ENCODE assay signal across 12 cellular contexts in genomic region chr5:58156977-58157701, GRCh38.
DNase-seq lines count a peak whose midpoint lies in the region; ATAC-seq, FAIRE-seq and TF ChIP-seq lines count a peak whose summit lies in the region.
"Had no signal": no experiment of that assay in that cellular context is flagged by ENCODE, and none has a peak within 500 bp of the region (broad histone marks: within the 10 kb centered on the region; RNA-seq: fewer than 3 reads in every experiment).

No MANE protein-coding gene starts in this region.

- no peak overlapping the region for H3K4ac ChIP-seq in IMR-90 (ENCODE audit: low read depth, low read length)
- H3K4ac ChIP-seq in H1 (replicated peaks; ENCODE audit: insufficient read length, low read depth, low read length), result no peak overlapping the region

- H2BK20ac ChIP-seq in IMR-90 (ENCODE audit: low read depth, low read length), result no peak overlapping the region
- H2BK20ac ChIP-seq in H1 (ENCODE audit: low read length), result no peak overlapping the region

- no peak overlapping the region for H2BK15ac ChIP-seq in IMR-90 (ENCODE audit: low read depth, low read length)
- H2BK15ac ChIP-seq in H1 (ENCODE audit: low read length), result no peak overlapping the region

- no peak for TF ChIP-seq POLR2A in IMR-90 (IDR thresholded peaks at IDR 0.05; ENCODE audit: low read depth, low read length)
- TF ChIP-seq POLR2A in H1 (IDR thresholded peaks at IDR 0.05; ENCODE audit: control extremely low read depth in 1 of 2, low read depth in 2 of 2, low read length in 2 of 2), result no peak

- H3K9ac ChIP-seq in IMR-90 (ENCODE audit: low read depth, low read length), result no peak overlapping the region
- H3K9ac ChIP-seq in H1 (replicated peaks in 1 of 4; ENCODE audit: extremely low read depth in 1 of 4, low read depth in 3 of 4, low read length in 3 of 4), result no peak overlapping the region

- H4K20me1 ChIP-seq in IMR-90 (ENCODE audit: insufficient read depth, low read length), result no peaks in the 10 kb centered on the region
- H4K20me1 ChIP-seq in H1 (replicated peaks in 1 of 2; ENCODE audit: control insufficient read depth in 1 of 2, insufficient read depth in 2 of 2, low read length in 2 of 2), result no peaks in the 10 kb centered on the region

- CTCF ChIA-PET in IMR-90 (lab: Yijun Ruan, JAX), result interaction anchor here (0.7 kb wide), 1 partner anchor 24 kb away, joined by 3 read pairs; no protein-coding TSS in a partner anchor
- CTCF ChIA-PET in H1 (lab: Charles Lee; ENCODE audit: partially characterized antibody), result interaction anchor here (0.8 to 1.4 kb wide), 2 partner anchors 341 to 378 kb away, joined by 3 read pairs; no protein-coding TSS in a partner anchor

- FAIRE-seq in H1 (lab: Jason Lieb, UNC), result no peak
- FAIRE-seq: islet of Langerhans had no signal

- H2BK12ac ChIP-seq in H1 (ENCODE audit: low read depth, low read length), result no peak overlapping the region

- no peak for TF ChIP-seq EP300 in H1 (IDR thresholded peaks at IDR 0.05; ENCODE audit: borderline replicate concordance in 1 of 2, low read depth in 2 of 2, low read length in 2 of 2)

- H2AK9ac ChIP-seq in IMR-90 (replicated peaks; ENCODE audit: low read depth, low read length, poor library complexity), result no peak overlapping the region

- H3K23ac ChIP-seq in IMR-90 (ENCODE audit: low read depth, low read length) (no peak overlapping the region), H1 (ENCODE audit: insufficient read length) (no peak overlapping the region)

- H3K9me3 ChIP-seq in IMR-90 (ENCODE audit: control insufficient read depth, insufficient read depth, low read length), result peaks cover 3% of the 10 kb centered on the region; the same call in 1 of the 2 replicates
- no peaks in the 10 kb centered on the region for H3K9me3 ChIP-seq in H1 (ENCODE audit: insufficient read depth in 2 of 2, low read depth in 1 of 2, low read length in 1 of 2)
- H3K9me3 ChIP-seq: breast epithelium, testis had no signal

- dilution Hi-C loops in IMR-90 (cut with HindIII; ENCODE audit: low sequenced_read_pairs, unreplicated experiment), result no loop called here

- no peak overlapping the region for H3K18ac ChIP-seq in IMR-90 (ENCODE audit: low read depth, low read length)
- H3K18ac ChIP-seq in H1 (ENCODE audit: extremely low read depth, low read length), result no peak overlapping the region

- no TSS peak for BruUV-seq in IMR-90 (replicated peaks; lab: Mats Ljungman, UMichigan)

- H4K8ac ChIP-seq in IMR-90 (ENCODE audit: low read depth in 2 of 2, low read length in 2 of 2), result no peak overlapping the region
- no peak overlapping the region for H4K8ac ChIP-seq in H1 (ENCODE audit: extremely low read depth, insufficient read depth, low read length)

- H3K4me3 ChIP-seq in IMR-90 (ENCODE audit: insufficient read depth, low read depth, low read length) (no peak overlapping the region), H1 (ENCODE audit: extremely low read depth in 1 of 4, insufficient read depth in 2 of 4, low read depth in 3 of 4, low read length in 4 of 4) (no peak overlapping the region)
- H3K4me3 ChIP-seq: breast epithelium, testis had no signal

- H3K36me3 ChIP-seq in IMR-90 (ENCODE audit: control insufficient read depth, insufficient read depth, low read length) (no peaks in the 10 kb centered on the region), H1 (ENCODE audit: control insufficient read depth in 2 of 4, insufficient read depth in 4 of 4, low read length in 3 of 4) (no peaks in the 10 kb centered on the region)
- H3K36me3 ChIP-seq: breast epithelium had no signal

- H3K56ac ChIP-seq in IMR-90 (ENCODE audit: extremely low read depth, insufficient read depth, low read length) (no peak overlapping the region), H1 (replicated peaks; ENCODE audit: insufficient read length, low read depth, low read length) (no peak overlapping the region)

- no peak for TF ChIP-seq RAD21 in IMR-90 (IDR thresholded peaks at IDR 0.05; ENCODE audit: low read length)
- no peak for TF ChIP-seq RAD21 in H1 (IDR thresholded peaks at IDR 0.05 in 1 of 2, conservative IDR thresholded peaks at IDR 0.05 in 1 of 2; ENCODE audit: low read depth in 2 of 2, low read length in 2 of 2)

- H3K4me1 ChIP-seq in IMR-90 (ENCODE audit: control insufficient read depth, insufficient read depth, low read length), result no peaks in the 10 kb centered on the region
- H3K4me1 ChIP-seq in H1 (replicated peaks in 1 of 4; ENCODE audit: control insufficient read depth in 3 of 4, insufficient read depth in 4 of 4, low read length in 3 of 4), result no peaks in the 10 kb centered on the region
- H3K4me1 ChIP-seq: breast epithelium had no signal

- WGBS in IMR-90 (ENCODE audit: extremely low coverage in 2 of 2, insufficient read length in 1 of 2), 2 experiments, result no CpG with 5 or more reads among the region's 8 CpGs
- WGBS in H1 (ENCODE audit: extremely low coverage in 1 of 2, insufficient coverage in 1 of 2, insufficient read length in 1 of 2, insufficient replicate concordance in 2 of 2, low coverage in 1 of 2, low lambda C conversion rate in 2 of 2, missing lambda C conversion rate in 1 of 2), 2 experiments, result 88% methylated on average over 8 of the region's 8 CpGs; no CpG with 5 or more reads in 1 of the 2 experiments

- no peak overlapping the region for H2AK5ac ChIP-seq in IMR-90 (ENCODE audit: low read depth, low read length)
- H2AK5ac ChIP-seq in H1 (ENCODE audit: low read depth, low read length), result no peak overlapping the region

- H3K27me3 ChIP-seq in IMR-90 (ENCODE audit: control insufficient read depth, insufficient read depth, low read length) (no peaks in the 10 kb centered on the region; the same call in 1 of the 2 replicates), H1 (replicated peaks in 1 of 4; ENCODE audit: control insufficient read depth in 3 of 4, extremely low read depth in 1 of 4, insufficient read depth in 3 of 4, low read length in 3 of 4) (no peaks in the 10 kb centered on the region)
- H3K27me3 ChIP-seq: breast epithelium, testis had no signal

- H3K9me1 ChIP-seq in IMR-90 (ENCODE audit: insufficient read depth, low read length), result no peaks in the 10 kb centered on the region

- H3K4me2 ChIP-seq in IMR-90 (ENCODE audit: low read depth, low read length) (no peak overlapping the region), H1 (ENCODE audit: insufficient read depth in 1 of 2, low read depth in 2 of 2, low read length in 2 of 2) (no peak overlapping the region)

- H3K14ac ChIP-seq in IMR-90 (replicated peaks; ENCODE audit: low read depth, low read length) (no peak overlapping the region), H1 (ENCODE audit: insufficient read length) (no peak overlapping the region)

- ATAC-seq in GM19351 (IDR thresholded peaks at IDR 0.05; ENCODE audit: unreplicated experiment) (peak; percentile 84), IMR-90 (ENCODE audit: low read depth) (no peak), GM21423 (IDR thresholded peaks at IDR 0.05; ENCODE audit: unreplicated experiment) (no peak)

- intact Hi-C loops in IMR-90 (cut with micrococcal nuclease) (no loop called here), posterior cingulate gyrus (cut with DNase I) (no loop called here)

- in situ Hi-C loops in IMR-90 (cut with MboI; ENCODE audit: low sequenced_read_pairs), result loop anchor here (25.0 kb wide), 1 partner anchor 870 kb away; no protein-coding TSS in a partner anchor

- H3K79me1 ChIP-seq in IMR-90 (ENCODE audit: low read depth in 1 of 2, low read length in 2 of 2), result no peaks in the 10 kb centered on the region
- no peaks in the 10 kb centered on the region for H3K79me1 ChIP-seq in H1 (ENCODE audit: low read depth, low read length)

- H2BK5ac ChIP-seq in IMR-90 (ENCODE audit: low read depth, low read length, poor library complexity, severe bottlenecking) (no peak overlapping the region), H1 (ENCODE audit: low read depth, low read length) (no peak overlapping the region)

- no peak overlapping the region for H4K5ac ChIP-seq in IMR-90 (ENCODE audit: low read depth, low read length)
- H4K5ac ChIP-seq in H1 (ENCODE audit: insufficient read length, low read depth, low read length), result no peak overlapping the region

- H2BK120ac ChIP-seq in IMR-90 (ENCODE audit: low read depth, low read length) (no peak overlapping the region), H1 (replicated peaks; ENCODE audit: low read depth, low read length) (no peak overlapping the region)

- POLR2A ChIA-PET in IMR-90 (lab: Charles Lee; ENCODE audit: unreplicated experiment) (no interaction called here), H1 (lab: Charles Lee; ENCODE audit: partially characterized antibody) (no interaction called here)

- H3K79me2 ChIP-seq in H1 (ENCODE audit: control insufficient read depth in 1 of 2, insufficient read depth in 2 of 2, low read length in 2 of 2), result no peaks in the 10 kb centered on the region

- H2AFZ ChIP-seq in IMR-90 (replicated peaks; ENCODE audit: low read length, poor library complexity), result no peak overlapping the region
- peak overlapping the region; percentile 13; the same call in 1 of the 2 replicates for H2AFZ ChIP-seq in H1 (ENCODE audit: low read length)

- DNase-seq in IMR-90 (peak; percentile 53), H1 (ENCODE audit: low read depth in 1 of 2, low spot score in 2 of 2) (no peak), posterior cingulate gyrus (peak in 8 of 10 donors; percentile 45 to 94 (median 70)), T-helper 1 cell (no peak), hippocampal formation (lab: John Stamatoyannopoulos, UW) (no peak)
- no peak for DNase-seq in stimulated activated CD4-positive, alpha-beta T cell treated with anti-CD3 and anti-CD28 coated beads, Interleukin-12 subunit alpha, Interleukin-12 subunit beta, amount 100 ng/mL, for 4 hours
- DNase-seq: NK-92 treated with Interleukin-12 subunit alpha and Interleukin-12 subunit beta, amount 100 ng/mL, for 24 hours; testis had no signal

- H4K91ac ChIP-seq in IMR-90 (ENCODE audit: insufficient read depth, low read depth, low read length) (no peak overlapping the region), H1 (replicated peaks; ENCODE audit: insufficient read length, low read length) (no peak overlapping the region)

- H3K27ac ChIP-seq in IMR-90 (ENCODE audit: insufficient read depth, low read length), result no peak overlapping the region
- H3K27ac ChIP-seq in H1 (ENCODE audit: low read depth, low read length), result no peak overlapping the region
- H3K27ac ChIP-seq: breast epithelium, testis had no signal

- TF ChIP-seq CTCF in IMR-90 (conservative IDR thresholded peaks at IDR 0.05; ENCODE audit: low read depth, low read length) (no peak), H1 (IDR thresholded peaks at IDR 0.05; ENCODE audit: control extremely low read depth in 1 of 3, insufficient read depth in 1 of 3, low read depth in 1 of 3, low read length in 3 of 3) (no peak)

- no peaks in the 10 kb centered on the region for H3K23me2 ChIP-seq in H1 (ENCODE audit: low read depth, low read length)

TF ChIP-seq in IMR-90, 13 proteins besides CTCF, POLR2A, EP300 and RAD21 (continues in another document):
- no peak for TF ChIP-seq NFE2L2 (IDR thresholded peaks at IDR 0.05; ENCODE audit: low read depth, low read length)
- no peak for TF ChIP-seq MAZ (IDR thresholded peaks at IDR 0.05; ENCODE audit: borderline replicate concordance, low read depth, low read length)
- TF ChIP-seq RCOR1 (IDR thresholded peaks at IDR 0.05; ENCODE audit: insufficient replicate concordance, low read length), result no peak

TF ChIP-seq in H1, 55 proteins besides CTCF, POLR2A, EP300 and RAD21 (continues in another document):
- no peak for TF ChIP-seq SUZ12 (IDR thresholded peaks at IDR 0.05; ENCODE audit: low read length)

Comparison
In these comparisons a context has a peak if more than half of its experiments do, and no peak if none do; other contexts are left out.
1. DNase-seq: peak in IMR-90 (single experiment) and posterior cingulate gyrus (8 of 10); none in H1 (0 of 2), stimulated activated CD4-positive, alpha-beta T cell treated with anti-CD3 and anti-CD28 coated beads, Interleukin-12 subunit alpha, Interleukin-12 subunit beta, amount 100 ng/mL, for 4 hours (single experiment), T-helper 1 cell (0 of 5) and hippocampal formation (0 of 2).